Comparison of ENCODE assay signal across 17 cellular contexts in genomic region chr16:64991011-64991410, GRCh38.
"Had no signal": no experiment of that assay in that cellular context is flagged by ENCODE, and none has a peak within 500 bp of the region (broad histone marks: within the 10 kb centered on the region; RNA-seq: fewer than 3 reads in every experiment).

No MANE protein-coding gene starts in this region.

- H3K27ac ChIP-seq: tibial artery, WERI-Rb-1 had no signal

- H3K27me3 ChIP-seq: heart left ventricle, tibial artery had no signal

- DNase-seq: activated CD4-positive, alpha-beta T cell treated with anti-CD3 and anti-CD28 coated beads, Interleukin-2, amount 10 ng/mL, durations not matched to agents 7 days and 5 days; activated CD4-positive, CD25-positive, alpha-beta regulatory T cell treated with anti-CD3 and anti-CD28 coated beads, Interleukin-2, amount 50 U/mL, for 72 hours; activated CD8-positive, alpha-beta T cell treated with anti-CD3 and anti-CD28 coated beads, Interleukin-2, amount 10 ng/mL, durations not matched to agents 7 days and 5 days; activated gamma-delta T cell; aorta; dermis blood vessel endothelial cell; effector memory CD4-positive, alpha-beta T cell; mucosa of descending colon; naive thymus-derived CD4-positive, alpha-beta T cell; occipital lobe; stimulated activated CD4-positive, alpha-beta T cell treated with anti-CD3 and anti-CD28 coated beads, Interleukin-4, amount 100 ng/mL, for 24 hours; stimulated activated naive CD4-positive, alpha-beta T cell treated with Interleukin-2 at 50 U/mL for 16 hours; substantia nigra; T-cell; tibial artery; WERI-Rb-1 had no signal

- H3K9me3 ChIP-seq: heart left ventricle, mucosa of descending colon, tibial artery had no signal

- ATAC-seq: activated CD8-positive, alpha-beta T cell treated with anti-CD3 and anti-CD28 coated beads, Interleukin-2, amount 10 ng/mL, durations not matched to agents 7 days and 5 days; mucosa of descending colon; naive thymus-derived CD4-positive, alpha-beta T cell; T-cell had no signal

- H3K4me3 ChIP-seq: heart left ventricle, mucosa of descending colon, tibial artery had no signal

- H3K36me3 ChIP-seq: WERI-Rb-1 had no signal

- H3K4me1 ChIP-seq: heart left ventricle, tibial artery had no signal
